Comparison of ENCODE assay signal across 15 cellular contexts in genomic region chr17:78764871-78765270, GRCh38. TPM values are rescaled to one million over a fixed set of nuclear protein-coding genes. Genes with fewer than 3 reads are reported as not detected.
DNase-seq lines count a peak whose midpoint lies in the region; FAIRE-seq and TF ChIP-seq lines count a peak whose summit lies in the region.
"Had no signal": no experiment of that assay in that cellular context is flagged by ENCODE, and none has a peak within 500 bp of the region (broad histone marks: within the 10 kb centered on the region; RNA-seq: fewer than 3 reads in every experiment).

No MANE protein-coding gene starts in this region.

- TF ChIP-seq CTCF in CD14-positive monocyte (IDR thresholded peaks at IDR 0.05) (no peak), neural progenitor cell (IDR thresholded peaks at IDR 0.05) (no peak), ascending aorta (IDR thresholded peaks at IDR 0.05) (no peak)

- H3K36me3 ChIP-seq in neural progenitor cell = no peaks in the 10 kb centered on the region
- H3K36me3 ChIP-seq in ascending aorta = no peaks in the 10 kb centered on the region
- H3K36me3 ChIP-seq: gastroesophageal sphincter had no signal

- H3K4me1 Mint-ChIP-seq in CD14-positive monocyte (peaks cover 44% of the 10 kb centered on the region), IgD-negative memory B cell (peaks cover 28 to 35% (median 28%) of the 10 kb centered on the region in 3 donors), neural progenitor cell (peaks cover 8% of the 10 kb centered on the region)

- H3K27me3 ChIP-seq in neural progenitor cell = no peaks in the 10 kb centered on the region
- H3K27me3 ChIP-seq in ascending aorta = no peaks in the 10 kb centered on the region
- H3K27me3 ChIP-seq: gastroesophageal sphincter had no signal

- H3K4me2 ChIP-seq in neural progenitor cell = peak overlapping the region; percentile 21

- DNase-seq in CD14-positive monocyte (ENCODE audit: low spot score) (no peak), neural progenitor cell (ENCODE audit: low spot score) (no peak), NAMALWA (ENCODE audit: low spot score) (no peak), ascending aorta (ENCODE audit: low spot score in 2 of 2) (no peak), GM19239 (ENCODE audit: insufficient read length, low spot score) (no peak)
- DNase-seq: activated CD8-positive, alpha-beta memory T cell treated with anti-CD3 and anti-CD28 coated beads, Interleukin-2, amount 50 U/mL, for 4 hours; GOT3; NCI-H510A; OCI-M1 had no signal

- no peak overlapping the region for H3K4me3 Mint-ChIP-seq in CD14-positive monocyte
- H3K4me3 Mint-ChIP-seq in IgD-negative memory B cell = peak overlapping the region in 3 of 4 donors; percentile 13 to 65 (median 28)
- no peak overlapping the region for H3K4me3 Mint-ChIP-seq in neural progenitor cell

- no peaks in the 10 kb centered on the region for H3K27me3 Mint-ChIP-seq in CD14-positive monocyte (ENCODE audit: low read depth in 3 of 3)
- no peaks in the 10 kb centered on the region for H3K27me3 Mint-ChIP-seq in IgD-negative memory B cell
- no peaks in the 10 kb centered on the region for H3K27me3 Mint-ChIP-seq in neural progenitor cell (ENCODE audit: insufficient read depth, low read depth)

- H3K9me3 ChIP-seq in neural progenitor cell (ENCODE audit: low read depth) (no peaks in the 10 kb centered on the region), ascending aorta (no peaks in the 10 kb centered on the region)
- H3K9me3 ChIP-seq: gastroesophageal sphincter had no signal

- peak overlapping the region in 4 of 7 donors; percentile 5 to 57 (median 42) for H3K27ac Mint-ChIP-seq in CD14-positive monocyte
- peak overlapping the region in 2 of 3 donors; percentile 51 to 53 for H3K27ac Mint-ChIP-seq in IgD-negative memory B cell
- peak overlapping the region; percentile 10 for H3K27ac Mint-ChIP-seq in neural progenitor cell

- peaks cover 0 to 5% (median 0%) of the 10 kb centered on the region in 7 donors for H3K9me3 Mint-ChIP-seq in CD14-positive monocyte
- H3K9me3 Mint-ChIP-seq in IgD-negative memory B cell = no peaks in the 10 kb centered on the region
- H3K9me3 Mint-ChIP-seq in neural progenitor cell = peaks cover 2% of the 10 kb centered on the region

- peaks cover 7% of the 10 kb centered on the region for H3K79me2 ChIP-seq in neural progenitor cell (ENCODE audit: low read depth)

- H3K27ac ChIP-seq in cingulate gyrus (ENCODE audit: low read depth, low read length) (peak overlapping the region; percentile 69), neural progenitor cell (no peak overlapping the region), ascending aorta (no peak overlapping the region)
- H3K27ac ChIP-seq: gastroesophageal sphincter, SK-N-MC had no signal

- H3K9ac ChIP-seq in neural progenitor cell = no peak overlapping the region

- H3K4me3 ChIP-seq in neural progenitor cell = no peak overlapping the region
- no peak overlapping the region for H3K4me3 ChIP-seq in ascending aorta
- H3K4me3 ChIP-seq: gastroesophageal sphincter, SK-N-MC had no signal

- H4K20me1 ChIP-seq in neural progenitor cell (ENCODE audit: low read depth) = peaks cover 11% of the 10 kb centered on the region

- H3K36me3 Mint-ChIP-seq in CD14-positive monocyte (peaks cover 4 to 7% of the 10 kb centered on the region in 2 donors), IgD-negative memory B cell (peaks cover 5% of the 10 kb centered on the region), neural progenitor cell (peaks cover 2% of the 10 kb centered on the region)

- peaks cover 12% of the 10 kb centered on the region for H3K4me1 ChIP-seq in neural progenitor cell
- no peaks in the 10 kb centered on the region for H3K4me1 ChIP-seq in ascending aorta

- no peak overlapping the region for H2AFZ ChIP-seq in neural progenitor cell (replicated peaks)

- H3F3A ChIP-seq in neural progenitor cell (ENCODE audit: low read depth) = no peaks in the 10 kb centered on the region

- FAIRE-seq in GM19239 (lab: Jason Lieb, UNC) = no peak
- FAIRE-seq: islet of Langerhans, urothelium cell line had no signal

- intact Hi-C loops in CD14-positive monocyte (cut with micrococcal nuclease) = no loop called here
- intact Hi-C loops in ascending aorta (cut with DNase I) = no loop called here

RNA-seq across cellular contexts. Expression of gene CYTH1, which starts 17.2 kb away (rescaled TPM):
- polyA plus RNA-seq in CD14-positive monocyte (10 to 100 TPM; 68.6 to 80.9 TPM), IgD-negative memory B cell (210 TPM)
- total RNA-seq in neural progenitor cell (ENCODE audit: low replicate concordance) (14.8 and 16.0 TPM in 2 replicates), ascending aorta (46.5 TPM)

Comparison
In these comparisons a context has a peak if more than half of its experiments do, and no peak if none do; other contexts are left out.
1. H3K4me3 Mint-ChIP-seq: peak in IgD-negative memory B cell (3 of 4); none in CD14-positive monocyte (0 of 2) and neural progenitor cell (single experiment).
2. Peak in every context shown above with its lines, with median percentiles within 50 percentile points of each other: H3K27ac Mint-ChIP-seq.